In genomic region chr2:236496311-236496710, GRCh38 we compare ENCODE assay signal across 17 cellular contexts.
DNase-seq lines count a peak whose midpoint lies in the region; ATAC-seq and TF ChIP-seq lines count a peak whose summit lies in the region.
"Had no signal": no experiment of that assay in that cellular context is flagged by ENCODE, and none has a peak within 500 bp of the region (broad histone marks: within the 10 kb centered on the region; RNA-seq: fewer than 3 reads in every experiment).

No MANE protein-coding gene starts in this region.

- no peak overlapping the region for H3K27ac ChIP-seq in trophoblast cell (ENCODE audit: low read depth, low read length)
- H3K27ac ChIP-seq: GM23248 had no signal

- H3K79me1 ChIP-seq in trophoblast cell (ENCODE audit: low read length): peaks cover 26% of the 10 kb centered on the region

- H3K18ac ChIP-seq in trophoblast cell (ENCODE audit: low read length): peak overlapping the region; percentile 22

- no peak overlapping the region for H4K12ac ChIP-seq in trophoblast cell (ENCODE audit: low read depth, low read length)

- peak; percentile 48 for DNase-seq in H7
- DNase-seq in nephron progenitor cell: peak; percentile 18
- DNase-seq in trophoblast cell: no peak
- no peak for DNase-seq in SHP77 treated with DMSO at 0.1 percent for 48 hours (lab: John Stamatoyannopoulos, UW)
- no peak for DNase-seq in DMS114 treated with DMSO at 0.1 percent for 48 hours (lab: John Stamatoyannopoulos, UW; ENCODE audit: unreplicated experiment)
- DNase-seq: C1 segment of cervical spinal cord; Calu3; CD4-positive, alpha-beta memory T cell; COR-L47; DMS79; EL; GDM1; GM23248; HFFc6 had no signal

- peaks cover 20 to 25% of the 10 kb centered on the region in 2 experiments for H3K4me1 ChIP-seq in trophoblast cell (ENCODE audit: control insufficient read depth in 1 of 2, insufficient read depth in 2 of 2, low read length in 2 of 2)
- H3K4me1 ChIP-seq: HAP-1 had no signal

- H3K36me3 ChIP-seq in H7 (replicated peaks; ENCODE audit: control insufficient read depth, insufficient read depth, low read length) (no peaks in the 10 kb centered on the region), trophoblast cell (ENCODE audit: control insufficient read depth in 1 of 2, insufficient read depth in 2 of 2, low read length in 2 of 2) (peaks cover 9 to 19% of the 10 kb centered on the region in 2 experiments)
- H3K36me3 ChIP-seq: HAP-1 had no signal

- H4K91ac ChIP-seq in trophoblast cell (ENCODE audit: low read depth, low read length): peak overlapping the region; percentile 52

- H3K23ac ChIP-seq in trophoblast cell (ENCODE audit: low read length): no peak overlapping the region

- H4K8ac ChIP-seq in trophoblast cell (ENCODE audit: low read depth, low read length): no peak overlapping the region

- no peak overlapping the region for H3K27ac Mint-ChIP-seq in nephron progenitor cell
- H3K27ac Mint-ChIP-seq: HFFc6 had no signal

- H3K9me3 ChIP-seq in trophoblast cell (ENCODE audit: insufficient read depth, low read depth, low read length): peaks cover 7% of the 10 kb centered on the region
- H3K9me3 ChIP-seq: HAP-1 had no signal

- no peak overlapping the region for H2BK120ac ChIP-seq in trophoblast cell (ENCODE audit: insufficient read depth, low read length, poor library complexity)

- no peak overlapping the region for H3K4ac ChIP-seq in trophoblast cell (ENCODE audit: low read depth, low read length)

- H3K4me1 Mint-ChIP-seq in nephron progenitor cell: peaks cover 13% of the 10 kb centered on the region
- H3K4me1 Mint-ChIP-seq: CD4-positive, alpha-beta memory T cell had no signal

- H3K9ac ChIP-seq in trophoblast cell (ENCODE audit: low read length): no peak overlapping the region
- H3K9ac ChIP-seq: GM23248 had no signal

- no peak overlapping the region for H2BK5ac ChIP-seq in trophoblast cell (ENCODE audit: low read depth, low read length, poor library complexity)

- peaks cover 13% of the 10 kb centered on the region for H3K9me3 Mint-ChIP-seq in nephron progenitor cell

- no peak overlapping the region for H3K4me3 Mint-ChIP-seq in nephron progenitor cell
- H3K4me3 Mint-ChIP-seq: CD4-positive, alpha-beta memory T cell; HFFc6 had no signal

- no peak overlapping the region for H3K14ac ChIP-seq in trophoblast cell (ENCODE audit: low read length)

- WGBS in trophoblast cell (ENCODE audit: extremely low coverage, insufficient coverage, insufficient read length): no CpG with 5 or more reads among the region's 9 CpGs

- H3K4me3 ChIP-seq in H7 (ENCODE audit: insufficient read depth, low read depth, low read length) (no peak overlapping the region), trophoblast cell (ENCODE audit: low read depth, low read length) (no peak overlapping the region)
- H3K4me3 ChIP-seq: GM12878, GM23248, HAP-1 had no signal

- no peak overlapping the region for H2AFZ ChIP-seq in trophoblast cell (ENCODE audit: insufficient read depth, low read length, poor library complexity)
- H2AFZ ChIP-seq: GM23248 had no signal

- H3K27me3 Mint-ChIP-seq in nephron progenitor cell (ENCODE audit: low read depth, poor library complexity): peaks cover 3% of the 10 kb centered on the region

- TF ChIP-seq CTCF in nephron progenitor cell (IDR thresholded peaks at IDR 0.05): no peak

- no peak for ATAC-seq in HG03025 (IDR thresholded peaks at IDR 0.05; ENCODE audit: low FRiP score, unreplicated experiment)
- ATAC-seq: GM12878 had no signal

- H2BK12ac ChIP-seq in trophoblast cell (ENCODE audit: low read length): peak overlapping the region; percentile 28

- no peak overlapping the region for H3K4me2 ChIP-seq in trophoblast cell (ENCODE audit: low read length)

- peaks cover 33% of the 10 kb centered on the region for H3K36me3 Mint-ChIP-seq in nephron progenitor cell (ENCODE audit: low read depth)
- H3K36me3 Mint-ChIP-seq: CD4-positive, alpha-beta memory T cell had no signal

- H3K27me3 ChIP-seq in H7 (ENCODE audit: control insufficient read depth, insufficient read depth, low read length) (no peaks in the 10 kb centered on the region), trophoblast cell (ENCODE audit: insufficient read depth, low read length) (no peaks in the 10 kb centered on the region)

- H2AK5ac ChIP-seq in trophoblast cell (ENCODE audit: low read length): no peak overlapping the region

- peaks cover 2% of the 10 kb centered on the region for H3K79me2 ChIP-seq in trophoblast cell (ENCODE audit: control insufficient read depth, insufficient read depth, low read length, poor library complexity)

Comparison
In these comparisons a context has a peak if more than half of its experiments do, and no peak if none do; other contexts are left out.
1. DNase-seq: peak in H7 (single experiment) and nephron progenitor cell (single experiment); none in trophoblast cell (0 of 2), SHP77 treated with DMSO at 0.1 percent for 48 hours (single experiment) and DMS114 treated with DMSO at 0.1 percent for 48 hours (single experiment).